ENCODE assay signal across 8 cellular contexts in the genomic region with DNA sequence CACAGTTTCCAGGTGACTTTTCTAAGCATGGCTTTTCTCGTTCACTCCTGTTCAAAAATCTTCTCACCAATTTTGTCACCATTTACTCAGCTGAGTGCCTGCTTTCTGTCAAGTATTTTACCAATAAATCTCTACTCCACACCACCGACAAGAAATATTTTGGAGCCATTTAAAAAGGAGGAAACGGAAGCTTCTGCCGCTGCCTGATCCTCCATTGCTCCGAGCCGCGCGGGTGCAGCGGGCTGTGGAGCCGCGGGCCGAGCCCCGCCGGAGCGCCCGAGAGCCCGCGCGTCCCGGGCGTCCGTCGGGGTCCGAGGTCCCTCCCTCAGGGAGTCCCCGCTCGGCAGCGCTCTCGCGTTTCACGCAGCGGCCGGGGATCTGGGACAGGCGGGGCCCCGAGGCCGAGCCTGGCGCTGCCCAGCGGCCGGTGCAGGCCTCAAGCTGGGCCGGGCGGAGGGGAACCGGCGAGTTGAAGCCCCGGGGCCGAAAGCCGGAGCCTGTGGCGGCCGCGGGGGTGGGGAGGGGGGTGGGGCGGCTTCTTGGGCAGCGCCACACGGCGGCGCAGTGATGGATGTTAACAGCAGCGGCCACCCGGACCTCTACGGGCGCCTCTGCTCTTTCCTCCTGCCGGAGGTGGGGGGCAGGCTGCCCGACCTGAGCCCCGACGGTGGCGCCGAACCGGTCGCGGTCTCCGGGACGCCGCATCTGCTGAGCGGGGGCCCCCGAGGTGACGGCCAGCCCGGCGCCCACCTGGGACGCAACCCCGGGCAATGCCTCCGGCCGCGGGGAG. TPM values are rescaled to one million over a fixed set of nuclear protein-coding genes. Genes with fewer than 3 reads are reported as not detected.
DNase-seq lines count a peak whose midpoint lies in the region; ATAC-seq and TF ChIP-seq lines count a peak whose summit lies in the region.

No MANE protein-coding gene starts in this region.

- no peaks in the 10 kb centered on the region for H3K9me3 ChIP-seq in HUES64 (ENCODE audit: insufficient read depth, low read depth, low read length)
- H3K9me3 ChIP-seq in body of pancreas = no peaks in the 10 kb centered on the region

- peak overlapping the region; percentile 68 for H3K9ac ChIP-seq in HUES64 (ENCODE audit: low read depth, low read length)

- ATAC-seq in body of pancreas = peak; percentile 37
- no peak for ATAC-seq in GM18858 (IDR thresholded peaks at IDR 0.05; ENCODE audit: unreplicated experiment)

- H3K27me3 ChIP-seq in HUES64 (ENCODE audit: insufficient read depth, low read length) = peaks cover 23% of the 10 kb centered on the region
- H3K27me3 ChIP-seq in body of pancreas = no peaks in the 10 kb centered on the region

- intact Hi-C loops in body of pancreas (cut with DNase I) = no loop called here

- TF ChIP-seq POLR2A in body of pancreas (IDR thresholded peaks at IDR 0.05) = no peak

- under 1% methylated on average over 79 of the region's 79 CpGs for WGBS in HUES64
- 1% methylated on average over 8 to 65 of the region's 79 CpGs for WGBS in body of pancreas, 2 donors

- H3K36me3 ChIP-seq in HUES64 (ENCODE audit: insufficient read depth, low read length) (no peaks in the 10 kb centered on the region), body of pancreas (replicated peaks in 1 of 2; ENCODE audit: insufficient read depth in 1 of 2, low read depth in 2 of 2) (no peaks in the 10 kb centered on the region)

- H3K4me1 ChIP-seq in HUES64 (ENCODE audit: insufficient read depth, low read length) (peaks cover 9% of the 10 kb centered on the region), body of pancreas (peaks cover 53% of the 10 kb centered on the region)

- peak overlapping the region; percentile 46; the same call in 1 of the 2 replicates for H3K27ac ChIP-seq in HUES64 (ENCODE audit: low read depth, low read length)
- H3K27ac ChIP-seq in body of pancreas = peak overlapping the region; percentile 77 to 96 (median 83)

- H3K4me3 ChIP-seq in HUES64 (ENCODE audit: low read length) = peak overlapping the region; percentile 78
- H3K4me3 ChIP-seq in body of pancreas = peak overlapping the region; percentile 13 to 48

- TF ChIP-seq CTCF in body of pancreas (IDR thresholded peaks at IDR 0.05) = peak in 6 of 7 experiments; percentile 12 to 35 (median 22)

- DNase-seq in DMS79 treated with DMSO at 0.1 percent for 48 hours (lab: John Stamatoyannopoulos, UW) (peak; percentile 64), DMS79 (lab: John Stamatoyannopoulos, UW) (no peak), T-helper 2 cell (peak; percentile 8 to 46 (median 25)), body of pancreas (peak; percentile 52 to 68 (median 59)), hippocampal formation (lab: John Stamatoyannopoulos, UW) (peak; percentile 51), putamen (ENCODE audit: low spot score) (peak; percentile 61)

RNA-seq across cellular contexts. Expression of a gene that starts 1.1 kb away (rescaled TPM):
- 29.0 TPM for polyA plus RNA-seq in HUES64 (2013, experiment 1 of 2)
- 37.7 TPM for polyA plus RNA-seq in HUES64 (2013, experiment 2 of 2)
- total RNA-seq in body of pancreas = 10 to 100 TPM; 19.4 to 28.8 TPM

RNA-seq across cellular contexts. Expression of a gene that starts 43.1 kb away (rescaled TPM):
- polyA plus RNA-seq in HUES64 (2013, experiment 1 of 2) = 10.9 TPM
- 12.7 TPM for polyA plus RNA-seq in HUES64 (2013, experiment 2 of 2)
- total RNA-seq in body of pancreas = 1 to 10 TPM; 8.0 to 9.6 TPM

RNA-seq across cellular contexts. Expression of a gene that starts 49.2 kb away (rescaled TPM):
- not detected for polyA plus RNA-seq in HUES64 (2013, experiment 1 of 2)
- not detected for polyA plus RNA-seq in HUES64 (2013, experiment 2 of 2)
- total RNA-seq in body of pancreas = not detected
